Comparison of ENCODE assay signal across 14 cellular contexts in the genomic region with DNA sequence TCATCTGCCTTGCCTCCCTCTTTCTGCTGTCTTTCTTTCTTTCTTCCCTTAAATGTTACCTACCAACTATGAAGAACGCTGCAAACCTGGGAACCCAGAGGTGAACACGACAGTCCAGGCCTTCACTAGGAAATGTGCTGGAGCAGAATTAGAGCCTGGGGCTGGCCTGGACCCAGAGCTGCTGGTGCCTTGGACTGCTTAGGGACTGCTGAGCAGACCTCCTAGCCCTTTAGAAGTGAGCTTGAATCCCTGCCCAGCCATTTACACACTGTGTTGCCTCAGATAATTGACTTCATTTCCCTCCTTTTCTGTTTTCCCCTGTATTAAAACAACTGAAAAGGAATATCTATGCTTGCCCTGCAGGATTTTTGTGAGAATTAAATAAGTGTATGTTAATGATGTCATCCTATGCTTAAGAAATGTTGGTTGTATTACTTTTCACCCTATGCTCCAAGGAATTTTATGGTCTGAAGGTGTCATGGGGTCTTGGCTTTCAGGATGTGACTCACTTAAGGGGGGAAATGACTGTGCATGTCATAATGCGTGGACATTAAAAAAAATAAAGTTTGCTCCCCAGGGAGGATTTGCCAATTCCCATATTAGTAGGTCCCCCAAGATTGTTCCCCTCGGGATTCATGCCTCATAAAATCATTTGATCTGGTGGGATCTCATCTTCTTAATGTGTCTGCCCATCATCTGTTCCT. TPM values are rescaled to one million over a fixed set of nuclear protein-coding genes. Genes with fewer than 3 reads are reported as not detected.
DNase-seq lines count a peak whose midpoint lies in the region; ATAC-seq and TF ChIP-seq lines count a peak whose summit lies in the region.
"Had no signal": no experiment of that assay in that cellular context is flagged by ENCODE, and none has a peak within 500 bp of the region (broad histone marks: within the 10 kb centered on the region; RNA-seq: fewer than 3 reads in every experiment).

No MANE protein-coding gene starts in this region.

- CTCF ChIA-PET in CD8-positive, alpha-beta T cell (lab: Charles Lee), result interaction anchor here (3.9 to 4.6 kb wide), 2 partner anchors 16 to 33 kb away, joined by 27 to 32 read pairs; no protein-coding TSS in a partner anchor

- POLR2A ChIA-PET in CD8-positive, alpha-beta T cell (lab: Charles Lee), result no interaction called here

- H3K9me3 ChIP-seq in CD8-positive, alpha-beta T cell (ENCODE audit: low read length), result no peaks in the 10 kb centered on the region

- H3K27ac ChIP-seq in ACC112 (ENCODE audit: low read depth, low read length), result peak overlapping the region; percentile 79
- H3K27ac ChIP-seq in CD8-positive, alpha-beta T cell (ENCODE audit: low read depth, low read length), result no peak overlapping the region

- no peaks in the 10 kb centered on the region for H3K36me3 Mint-ChIP-seq in CD8-positive, alpha-beta T cell

- no peak overlapping the region for H3K4me3 Mint-ChIP-seq in CD8-positive, alpha-beta T cell

- no peak for TF ChIP-seq CTCF in cardiac fibroblast (IDR thresholded peaks at IDR 0.05; ENCODE audit: low read depth, low read length)
- no peak for TF ChIP-seq CTCF in CD8-positive, alpha-beta T cell (IDR thresholded peaks at IDR 0.05)

- H3K27ac Mint-ChIP-seq in CD8-positive, alpha-beta T cell, result no peak overlapping the region

- no peaks in the 10 kb centered on the region for H3K27me3 Mint-ChIP-seq in CD8-positive, alpha-beta T cell (ENCODE audit: low read depth)

- intact Hi-C loops in CD8-positive, alpha-beta T cell (cut with DNase I, micrococcal nuclease), result loop anchor here (10.0 kb wide), 2 partner anchors 373 to 577 kb away; no protein-coding TSS in a partner anchor

- peak; percentile 91 for DNase-seq in LHCN-M2 (ENCODE audit: low read depth)
- peak; percentile 87 to 95 for DNase-seq in cardiac fibroblast (ENCODE audit: low read depth in 2 of 2)
- DNase-seq in islet precursor cell, result peak; percentile 59
- no peak for DNase-seq in CD8-positive, alpha-beta T cell
- no peak for DNase-seq in NK-92 treated with Interleukin-12 subunit alpha and Interleukin-12 subunit beta, amount 100 ng/mL, for 24 hours (lab: John Stamatoyannopoulos, UW)
- DNase-seq: activated CD4-positive, alpha-beta T cell treated with anti-CD3 and anti-CD28 coated beads for 1 hour; activated T-cell treated with anti-CD3 and anti-CD28 coated beads, Interleukin-2, amount 50 U/mL, for 48 hours; anterior cingulate cortex; kidney; NCI-H1417; stimulated activated CD4-positive, alpha-beta T cell treated with anti-CD3 and anti-CD28 coated beads, Interleukin-15, amount 100 ng/mL, for 24 hours had no signal

- ATAC-seq in HG03196 (IDR thresholded peaks at IDR 0.05; ENCODE audit: unreplicated experiment) (no peak), HG03442 (IDR thresholded peaks at IDR 0.05; ENCODE audit: unreplicated experiment) (no peak)
- ATAC-seq in CD8-positive, alpha-beta T cell, result no peak

- peaks cover 5% of the 10 kb centered on the region for H3K4me1 Mint-ChIP-seq in CD8-positive, alpha-beta T cell (ENCODE audit: low read depth)

- no peaks in the 10 kb centered on the region for H3K79me2 ChIP-seq in ACC112 (ENCODE audit: control insufficient read depth, insufficient read depth, low read length, unreplicated experiment)

- no peak overlapping the region for H3K4me3 ChIP-seq in ACC112 (ENCODE audit: low read depth, low read length)
- H3K4me3 ChIP-seq in cardiac fibroblast (replicated peaks in 1 of 2; ENCODE audit: low read depth in 2 of 2, low read length in 2 of 2), result no peak overlapping the region
- H3K4me3 ChIP-seq in CD8-positive, alpha-beta T cell (ENCODE audit: low read depth, low read length), result no peak overlapping the region

- no peaks in the 10 kb centered on the region for H3K27me3 ChIP-seq in ACC112 (ENCODE audit: insufficient read depth, low read length)
- no peaks in the 10 kb centered on the region for H3K27me3 ChIP-seq in CD8-positive, alpha-beta T cell (ENCODE audit: insufficient read depth, low read length)

- H3K9me3 Mint-ChIP-seq in CD8-positive, alpha-beta T cell, result no peaks in the 10 kb centered on the region

- H3K4me1 ChIP-seq in ACC112 (ENCODE audit: control insufficient read depth, insufficient read depth, low read length, unreplicated experiment), result peaks cover 33% of the 10 kb centered on the region
- H3K4me1 ChIP-seq in CD8-positive, alpha-beta T cell (ENCODE audit: insufficient read depth, low read length), result no peaks in the 10 kb centered on the region

- H3K36me3 ChIP-seq in ACC112 (ENCODE audit: insufficient read depth, low read length), result no peaks in the 10 kb centered on the region
- no peaks in the 10 kb centered on the region for H3K36me3 ChIP-seq in CD8-positive, alpha-beta T cell (ENCODE audit: insufficient read depth, low read length)

- H2AFZ ChIP-seq in ACC112 (ENCODE audit: low read length, unreplicated experiment), result no peak overlapping the region

RNA-seq across cellular contexts. Expression of gene CDH13, which starts 11.5 kb away (rescaled TPM):
- 140 and 162 TPM in 2 replicates for total RNA-seq in LHCN-M2 (2014; rRNA removed)
- 97.8 TPM for polyA plus RNA-seq in LHCN-M2 (2012)
- not detected for total RNA-seq in CD8-positive, alpha-beta T cell

Comparison
In these comparisons a context has a peak if more than half of its experiments do, and no peak if none do; other contexts are left out.
1. DNase-seq: peak in LHCN-M2 (single experiment), cardiac fibroblast (2 of 2) and islet precursor cell (single experiment); none in CD8-positive, alpha-beta T cell (0 of 7) and NK-92 treated with Interleukin-12 subunit alpha and Interleukin-12 subunit beta, amount 100 ng/mL, for 24 hours (single experiment).
2. RNA of gene CDH13, which starts 11.5 kb away (total RNA-seq): 140 to 162 TPM in LHCN-M2; not detected in CD8-positive, alpha-beta T cell; every median in the first group is over 100 times any median in the second.